1 cellular context compared by ENCODE assay signal in genomic region chr1:12172959-12173358, GRCh38.
TF ChIP-seq lines count a peak whose summit lies in the region.

No MANE protein-coding gene starts in this region.

TF ChIP-seq in HEK293, 187 proteins besides CTCF, POLR2A, EP300 and RAD21 (continued from another document):
- TF ChIP-seq, protein P1, sequence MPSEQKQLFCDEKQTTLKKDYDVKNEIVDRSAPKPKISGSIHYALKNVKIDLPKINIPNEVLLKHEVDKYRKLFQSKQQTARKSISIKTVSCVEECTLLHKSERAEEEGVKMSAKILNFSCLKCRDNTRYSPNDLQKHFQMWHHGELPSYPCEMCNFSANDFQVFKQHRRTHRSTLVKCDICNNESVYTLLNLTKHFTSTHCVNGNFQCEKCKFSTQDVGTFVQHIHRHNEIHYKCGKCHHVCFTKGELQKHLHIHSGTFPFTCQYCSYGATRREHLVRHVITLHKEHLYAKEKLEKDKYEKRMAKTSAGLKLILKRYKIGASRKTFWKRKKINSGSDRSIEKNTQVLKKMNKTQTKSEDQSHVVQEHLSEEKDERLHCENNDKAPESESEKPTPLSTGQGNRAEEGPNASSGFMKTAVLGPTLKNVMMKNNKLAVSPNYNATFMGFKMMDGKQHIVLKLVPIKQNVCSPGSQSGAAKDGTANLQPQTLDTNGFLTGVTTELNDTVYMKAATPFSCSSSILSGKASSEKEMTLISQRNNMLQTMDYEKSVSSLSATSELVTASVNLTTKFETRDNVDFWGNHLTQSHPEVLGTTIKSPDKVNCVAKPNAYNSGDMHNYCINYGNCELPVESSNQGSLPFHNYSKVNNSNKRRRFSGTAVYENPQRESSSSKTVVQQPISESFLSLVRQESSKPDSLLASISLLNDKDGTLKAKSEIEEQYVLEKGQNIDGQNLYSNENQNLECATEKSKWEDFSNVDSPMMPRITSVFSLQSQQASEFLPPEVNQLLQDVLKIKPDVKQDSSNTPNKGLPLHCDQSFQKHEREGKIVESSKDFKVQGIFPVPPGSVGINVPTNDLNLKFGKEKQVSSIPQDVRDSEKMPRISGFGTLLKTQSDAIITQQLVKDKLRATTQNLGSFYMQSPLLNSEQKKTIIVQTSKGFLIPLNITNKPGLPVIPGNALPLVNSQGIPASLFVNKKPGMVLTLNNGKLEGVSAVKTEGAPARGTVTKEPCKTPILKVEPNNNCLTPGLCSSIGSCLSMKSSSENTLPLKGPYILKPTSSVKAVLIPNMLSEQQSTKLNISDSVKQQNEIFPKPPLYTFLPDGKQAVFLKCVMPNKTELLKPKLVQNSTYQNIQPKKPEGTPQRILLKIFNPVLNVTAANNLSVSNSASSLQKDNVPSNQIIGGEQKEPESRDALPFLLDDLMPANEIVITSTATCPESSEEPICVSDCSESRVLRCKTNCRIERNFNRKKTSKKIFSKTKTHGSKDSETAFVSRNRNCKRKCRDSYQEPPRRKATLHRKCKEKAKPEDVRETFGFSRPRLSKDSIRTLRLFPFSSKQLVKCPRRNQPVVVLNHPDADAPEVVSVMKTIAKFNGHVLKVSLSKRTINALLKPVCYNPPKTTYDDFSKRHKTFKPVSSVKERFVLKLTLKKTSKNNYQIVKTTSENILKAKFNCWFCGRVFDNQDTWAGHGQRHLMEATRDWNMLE (tag by site-specific recombination; conservative IDR thresholded peaks at IDR 0.05; ENCODE audit: low read depth) = no peak
- TF ChIP-seq, protein P2, sequence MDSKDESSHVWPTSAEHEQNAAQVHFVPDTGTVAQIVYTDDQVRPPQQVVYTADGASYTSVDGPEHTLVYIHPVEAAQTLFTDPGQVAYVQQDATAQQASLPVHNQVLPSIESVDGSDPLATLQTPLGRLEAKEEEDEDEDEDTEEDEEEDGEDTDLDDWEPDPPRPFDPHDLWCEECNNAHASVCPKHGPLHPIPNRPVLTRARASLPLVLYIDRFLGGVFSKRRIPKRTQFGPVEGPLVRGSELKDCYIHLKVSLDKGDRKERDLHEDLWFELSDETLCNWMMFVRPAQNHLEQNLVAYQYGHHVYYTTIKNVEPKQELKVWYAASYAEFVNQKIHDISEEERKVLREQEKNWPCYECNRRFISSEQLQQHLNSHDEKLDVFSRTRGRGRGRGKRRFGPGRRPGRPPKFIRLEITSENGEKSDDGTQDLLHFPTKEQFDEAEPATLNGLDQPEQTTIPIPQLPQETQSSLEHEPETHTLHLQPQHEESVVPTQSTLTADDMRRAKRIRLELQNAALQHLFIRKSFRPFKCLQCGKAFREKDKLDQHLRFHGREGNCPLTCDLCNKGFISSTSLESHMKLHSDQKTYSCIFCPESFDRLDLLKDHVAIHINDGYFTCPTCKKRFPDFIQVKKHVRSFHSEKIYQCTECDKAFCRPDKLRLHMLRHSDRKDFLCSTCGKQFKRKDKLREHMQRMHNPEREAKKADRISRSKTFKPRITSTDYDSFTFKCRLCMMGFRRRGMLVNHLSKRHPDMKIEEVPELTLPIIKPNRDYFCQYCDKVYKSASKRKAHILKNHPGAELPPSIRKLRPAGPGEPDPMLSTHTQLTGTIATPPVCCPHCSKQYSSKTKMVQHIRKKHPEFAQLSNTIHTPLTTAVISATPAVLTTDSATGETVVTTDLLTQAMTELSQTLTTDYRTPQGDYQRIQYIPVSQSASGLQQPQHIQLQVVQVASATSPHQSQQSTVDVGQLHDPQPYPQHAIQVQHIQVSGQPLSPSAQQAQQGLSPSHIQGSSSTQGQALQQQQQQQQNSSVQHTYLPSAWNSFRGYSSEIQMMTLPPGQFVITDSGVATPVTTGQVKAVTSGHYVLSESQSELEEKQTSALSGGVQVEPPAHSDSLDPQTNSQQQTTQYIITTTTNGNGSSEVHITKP (tag by site-specific recombination; IDR thresholded peaks at IDR 0.05) = no peak
- TF ChIP-seq BCL11A (tag by site-specific recombination; IDR thresholded peaks at IDR 0.05; ENCODE audit: low read depth) (no peak), ZBTB6 (tag by site-specific recombination; IDR thresholded peaks at IDR 0.05) (no peak)
